9 cellular contexts compared by ENCODE assay signal in genomic region chr18:23504720-23505119, GRCh38. TPM values are rescaled to one million over a fixed set of nuclear protein-coding genes. Genes with fewer than 3 reads are reported as not detected.
DNase-seq lines count a peak whose midpoint lies in the region; ATAC-seq, FAIRE-seq and TF ChIP-seq lines count a peak whose summit lies in the region.
"Had no signal": no experiment of that assay in that cellular context is flagged by ENCODE, and none has a peak within 500 bp of the region (broad histone marks: within the 10 kb centered on the region; RNA-seq: fewer than 3 reads in every experiment).

No MANE protein-coding gene starts in this region.

- TF ChIP-seq CTCF in astrocyte (IDR thresholded peaks at IDR 0.05; ENCODE audit: insufficient read depth, low read depth, low read length) (no peak), neural progenitor cell (IDR thresholded peaks at IDR 0.05) (no peak)

- H3K4me1 ChIP-seq in astrocyte (ENCODE audit: insufficient read depth, low read length) (peaks cover 11% of the 10 kb centered on the region), neural progenitor cell (peaks cover 15% of the 10 kb centered on the region)

- H4K20me1 ChIP-seq in astrocyte (ENCODE audit: insufficient read depth, low read length) (peaks cover 25% of the 10 kb centered on the region), neural progenitor cell (ENCODE audit: low read depth) (peaks cover 15% of the 10 kb centered on the region)

- H3K4me3 ChIP-seq in astrocyte (ENCODE audit: insufficient read depth, low read depth, low read length) = peak overlapping the region; percentile 84
- peak overlapping the region; percentile 79 for H3K4me3 ChIP-seq in neural progenitor cell

- H3K9me3 ChIP-seq in astrocyte (ENCODE audit: insufficient read depth, low read depth, low read length) = no peaks in the 10 kb centered on the region
- H3K9me3 ChIP-seq in neural progenitor cell (ENCODE audit: low read depth) = no peaks in the 10 kb centered on the region

- no peak for DNase-seq in stimulated activated naive CD8-positive, alpha-beta T cell treated with anti-CD3 and anti-CD28 coated beads, Interleukin-15, Interleukin-2, amounts not matched to agents 100 U/mL and 50 U/mL, for 24 hours
- DNase-seq in astrocyte (ENCODE audit: low read depth) (no peak), neural progenitor cell (ENCODE audit: low spot score) (no peak), retina (no peak), cerebellum (ENCODE audit: low spot score) (no peak), HT-29 (ENCODE audit: low spot score) (no peak)

- H2AFZ ChIP-seq in astrocyte (ENCODE audit: low read depth, low read length) (no peak overlapping the region), neural progenitor cell (replicated peaks) (no peak overlapping the region)

- peaks cover 52% of the 10 kb centered on the region for H3K4me1 Mint-ChIP-seq in stimulated activated naive CD8-positive, alpha-beta T cell treated with anti-CD3 and anti-CD28 coated beads, Interleukin-15, Interleukin-2, amounts not matched to agents 100 ng/mL and 50 ng/mL, for 24 hours (ENCODE audit: low read depth)
- peaks cover 5% of the 10 kb centered on the region for H3K4me1 Mint-ChIP-seq in astrocyte (ENCODE audit: low read depth, unreplicated experiment)
- peaks cover 24% of the 10 kb centered on the region for H3K4me1 Mint-ChIP-seq in neural progenitor cell

- H3K27me3 Mint-ChIP-seq in stimulated activated naive CD8-positive, alpha-beta T cell treated with anti-CD3 and anti-CD28 coated beads, Interleukin-15, Interleukin-2, amounts not matched to agents 100 ng/mL and 50 ng/mL, for 24 hours = no peaks in the 10 kb centered on the region
- no peaks in the 10 kb centered on the region for H3K27me3 Mint-ChIP-seq in astrocyte (ENCODE audit: low read depth, unreplicated experiment)
- H3K27me3 Mint-ChIP-seq in neural progenitor cell (ENCODE audit: insufficient read depth, low read depth) = peaks cover 10% of the 10 kb centered on the region

- H3K27ac ChIP-seq in astrocyte (ENCODE audit: low read depth, low read length) = no peak overlapping the region
- H3K27ac ChIP-seq in neural progenitor cell = no peak overlapping the region

- H3K36me3 ChIP-seq in astrocyte (ENCODE audit: insufficient read depth, low read length) (peaks cover 7% of the 10 kb centered on the region), neural progenitor cell (no peaks in the 10 kb centered on the region)

- H3F3A ChIP-seq in neural progenitor cell (ENCODE audit: low read depth) = peaks cover 15% of the 10 kb centered on the region

- no peaks in the 10 kb centered on the region for H3K9me3 Mint-ChIP-seq in stimulated activated naive CD8-positive, alpha-beta T cell treated with anti-CD3 and anti-CD28 coated beads, Interleukin-15, Interleukin-2, amounts not matched to agents 100 ng/mL and 50 ng/mL, for 24 hours
- H3K9me3 Mint-ChIP-seq in astrocyte (ENCODE audit: unreplicated experiment) (no peaks in the 10 kb centered on the region), neural progenitor cell (no peaks in the 10 kb centered on the region)

- H3K9ac ChIP-seq in astrocyte (ENCODE audit: low read length) (no peak overlapping the region), neural progenitor cell (no peak overlapping the region)

- FAIRE-seq in astrocyte (lab: Jason Lieb, UNC) = no peak
- FAIRE-seq: bronchial epithelial cell had no signal

- H3K4me3 Mint-ChIP-seq in stimulated activated naive CD8-positive, alpha-beta T cell treated with anti-CD3 and anti-CD28 coated beads, Interleukin-15, Interleukin-2, amounts not matched to agents 100 ng/mL and 50 ng/mL, for 24 hours = peak overlapping the region; percentile 96
- H3K4me3 Mint-ChIP-seq in astrocyte (ENCODE audit: unreplicated experiment) (peak overlapping the region; percentile 96), neural progenitor cell (peak overlapping the region; percentile 94)

- H3K36me3 Mint-ChIP-seq in stimulated activated naive CD8-positive, alpha-beta T cell treated with anti-CD3 and anti-CD28 coated beads, Interleukin-15, Interleukin-2, amounts not matched to agents 100 ng/mL and 50 ng/mL, for 24 hours (ENCODE audit: low read depth) = peaks cover 30% of the 10 kb centered on the region
- H3K36me3 Mint-ChIP-seq in astrocyte (ENCODE audit: low read depth, unreplicated experiment) (peaks cover 3% of the 10 kb centered on the region), neural progenitor cell (peaks cover 13% of the 10 kb centered on the region)

- H3K27ac Mint-ChIP-seq in stimulated activated naive CD8-positive, alpha-beta T cell treated with anti-CD3 and anti-CD28 coated beads, Interleukin-15, Interleukin-2, amounts not matched to agents 100 ng/mL and 50 ng/mL, for 24 hours = peak overlapping the region; percentile 89
- H3K27ac Mint-ChIP-seq in astrocyte (ENCODE audit: unreplicated experiment) = peak overlapping the region; percentile 5
- H3K27ac Mint-ChIP-seq in neural progenitor cell = no peak overlapping the region

- H3K27me3 ChIP-seq in astrocyte (ENCODE audit: insufficient read depth, low read length) (no peaks in the 10 kb centered on the region), neural progenitor cell (peaks cover 29% of the 10 kb centered on the region)

- ATAC-seq in stimulated activated naive CD8-positive, alpha-beta T cell treated with anti-CD3 and anti-CD28 coated beads, Interleukin-15, Interleukin-2, amounts not matched to agents 100 U/mL and 50 U/mL, for 24 hours = no peak
- peak; percentile 54 for ATAC-seq in HG03135 (IDR thresholded peaks at IDR 0.05; ENCODE audit: unreplicated experiment)

- H3K79me2 ChIP-seq in astrocyte (ENCODE audit: insufficient read depth, low read length) (peaks cover 26% of the 10 kb centered on the region), neural progenitor cell (ENCODE audit: low read depth) (peaks cover 32% of the 10 kb centered on the region)

- H3K4me2 ChIP-seq in astrocyte (ENCODE audit: low read length) (peak overlapping the region; percentile 98), neural progenitor cell (peak overlapping the region; percentile 89)

RNA-seq across cellular contexts. Expression of gene RMC1, which starts 1.4 kb away (rescaled TPM):
- total RNA-seq in astrocyte (25.2 and 28.3 TPM in 2 replicates), neural progenitor cell (ENCODE audit: low replicate concordance) (20.8 and 31.6 TPM in 2 replicates), cerebellum (29.4 TPM)
- total RNA-seq in HT-29 (2014; rRNA removed; shearing (Covaris generic)) = 11.6 and 15.2 TPM in 2 replicates

RNA-seq across cellular contexts. Expression of gene RIOK3, which starts 51.6 kb away (rescaled TPM):
- total RNA-seq in astrocyte = 93.2 and 96.0 TPM in 2 replicates
- total RNA-seq in neural progenitor cell (ENCODE audit: low replicate concordance) = 48.0 and 77.5 TPM in 2 replicates
- 59.2 TPM for total RNA-seq in cerebellum
- total RNA-seq in HT-29 (2014; rRNA removed; shearing (Covaris generic)) = 13.5 and 14.2 TPM in 2 replicates
